In the genomic region with DNA sequence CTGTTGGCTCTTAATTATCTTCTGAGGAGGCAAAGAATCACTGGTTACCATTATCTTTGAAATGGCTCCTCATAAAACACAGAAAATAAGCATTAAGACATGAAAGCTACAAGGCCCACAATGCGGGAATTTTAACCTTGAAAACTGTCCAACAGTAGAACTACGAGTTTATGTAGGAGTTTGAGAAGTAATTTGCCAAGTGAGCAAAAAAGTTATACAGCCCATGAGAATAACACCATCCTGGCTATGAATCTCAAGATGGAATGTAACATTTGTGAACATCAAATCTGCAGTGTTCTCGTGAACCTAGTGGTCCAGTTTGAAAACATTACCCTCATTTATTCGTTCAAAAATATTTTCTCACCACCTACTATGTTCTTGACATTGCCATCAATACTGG, we compare ENCODE assay signal across 20 cellular contexts.
DNase-seq lines count a peak whose midpoint lies in the region; ATAC-seq, FAIRE-seq and TF ChIP-seq lines count a peak whose summit lies in the region.
"Had no signal": no experiment of that assay in that cellular context is flagged by ENCODE, and none has a peak within 500 bp of the region (broad histone marks: within the 10 kb centered on the region; RNA-seq: fewer than 3 reads in every experiment).

No MANE protein-coding gene starts in this region.

- TF ChIP-seq EP300 in A549 (IDR thresholded peaks at IDR 0.05), result no peak

- no peak for ATAC-seq in A549

- FAIRE-seq in A549 (lab: Jason Lieb, UNC), result no peak
- FAIRE-seq: GM12891, GM18507, H1 had no signal

- POLR2A ChIA-PET in A549 (lab: Yijun Ruan, JAX), result no interaction called here

- H3K27ac Mint-ChIP-seq in endothelial cell (ENCODE audit: unreplicated experiment) (peak overlapping the region; percentile 50), chondrocyte (ENCODE audit: unreplicated experiment) (no peak overlapping the region)
- H3K27ac Mint-ChIP-seq: CD4-positive, alpha-beta memory T cell had no signal

- H3K4me3 Mint-ChIP-seq in endothelial cell (ENCODE audit: unreplicated experiment) (no peak overlapping the region), chondrocyte (ENCODE audit: unreplicated experiment) (no peak overlapping the region)
- H3K4me3 Mint-ChIP-seq: CD4-positive, alpha-beta memory T cell had no signal

- no peaks in the 10 kb centered on the region for H3K4me1 ChIP-seq in A549

- WGBS in A549 (ENCODE audit: missing lambda C conversion rate), result 12% methylated on average over 4 of the region's 4 CpGs

- CTCF ChIA-PET in A549 (lab: Yijun Ruan, JAX), result no interaction called here

- TF ChIP-seq POLR2A in A549 (IDR thresholded peaks at IDR 0.05; ENCODE audit: low read length), result no peak

- DNase-seq in A549 (ENCODE audit: low read depth in 1 of 2, low spot score in 1 of 2) (no peak), astrocyte of the spinal cord (ENCODE audit: low read depth, low spot score) (no peak), endothelial cell (ENCODE audit: low spot score) (no peak), chondrocyte (ENCODE audit: low spot score) (no peak), cerebellar cortex (ENCODE audit: low spot score) (no peak), SHP77 (lab: John Stamatoyannopoulos, UW) (no peak)
- DNase-seq: 8988T; C1 segment of cervical spinal cord; Calu3; CD4-positive, alpha-beta memory T cell; COR-L47; DMS53; DMS79 treated with DMSO at 0.1 percent for 48 hours; GF-D8; GM23248; H7; HCEC 1CT had no signal

- H3K4me3 ChIP-seq in A549, result no peak overlapping the region
- no peak overlapping the region for H3K4me3 ChIP-seq in astrocyte of the spinal cord (ENCODE audit: low read depth, low read length)
- H3K4me3 ChIP-seq: GM23248 had no signal

- no peak for TF ChIP-seq CTCF in A549 (IDR thresholded peaks at IDR 0.05)
- peak; percentile 1 for TF ChIP-seq CTCF in astrocyte of the spinal cord (IDR thresholded peaks at IDR 0.05; ENCODE audit: low read depth, low read length)
- no peak for TF ChIP-seq CTCF in endothelial cell (IDR thresholded peaks at IDR 0.05; ENCODE audit: unreplicated experiment)
- TF ChIP-seq CTCF in chondrocyte (IDR thresholded peaks at IDR 0.05), result no peak

- no peak overlapping the region for H3K4me2 ChIP-seq in A549

- TF ChIP-seq RAD21 in A549 (conservative IDR thresholded peaks at IDR 0.05 in 1 of 2, IDR thresholded peaks at IDR 0.05 in 1 of 2), result no peak

- H3K27me3 Mint-ChIP-seq in endothelial cell (ENCODE audit: unreplicated experiment), result peaks cover 2% of the 10 kb centered on the region
- peaks cover 7% of the 10 kb centered on the region for H3K27me3 Mint-ChIP-seq in chondrocyte (ENCODE audit: low read depth)

- H3K4me1 Mint-ChIP-seq in endothelial cell (ENCODE audit: unreplicated experiment), result no peaks in the 10 kb centered on the region
- peaks cover 7% of the 10 kb centered on the region for H3K4me1 Mint-ChIP-seq in chondrocyte (ENCODE audit: low read depth)
- H3K4me1 Mint-ChIP-seq: CD4-positive, alpha-beta memory T cell had no signal

- no peaks in the 10 kb centered on the region for H3K9me3 Mint-ChIP-seq in endothelial cell (ENCODE audit: unreplicated experiment)
- no peaks in the 10 kb centered on the region for H3K9me3 Mint-ChIP-seq in chondrocyte (ENCODE audit: low read depth)

- no peak overlapping the region for H3K27ac ChIP-seq in A549
- H3K27ac ChIP-seq: GM23248 had no signal

- no peaks in the 10 kb centered on the region for H3K36me3 Mint-ChIP-seq in endothelial cell (ENCODE audit: low read depth, unreplicated experiment)
- H3K36me3 Mint-ChIP-seq in chondrocyte (ENCODE audit: low read depth), result no peaks in the 10 kb centered on the region
- H3K36me3 Mint-ChIP-seq: CD4-positive, alpha-beta memory T cell had no signal

- no peaks in the 10 kb centered on the region; the same call in 2 of the 3 replicates for H3K9me3 ChIP-seq in A549

- in situ Hi-C loops in astrocyte of the spinal cord (cut with HindIII; ENCODE audit: low sequenced_read_pairs), result no loop called here

TF ChIP-seq in A549, 52 proteins besides CTCF, POLR2A, EP300 and RAD21:
- TF ChIP-seq HOXB5 (CRISPR knock-in tag; IDR thresholded peaks at IDR 0.05) (no peak), MAFK (IDR thresholded peaks at IDR 0.05; ENCODE audit: partially characterized antibody) (peak; percentile 63)
